Comparison of ENCODE assay signal across 8 cellular contexts in genomic region chr12:54052745-54053624, GRCh38. TPM values are rescaled to one million over a fixed set of nuclear protein-coding genes. Genes with fewer than 3 reads are reported as not detected.
DNase-seq lines count a peak whose midpoint lies in the region; ATAC-seq, FAIRE-seq and TF ChIP-seq lines count a peak whose summit lies in the region.

No MANE protein-coding gene starts in this region.

- H3K27ac ChIP-seq in A549, result peak overlapping the region; percentile 90 to 94
- H3K27ac ChIP-seq in iPS-18a (ENCODE audit: low read length), result no peak overlapping the region

- DNase-seq in A549 (ENCODE audit: low read depth in 1 of 2, low spot score in 1 of 2) (peak in 1 of 2 experiments; percentile 43), glomerular visceral epithelial cell (ENCODE audit: extremely low spot score) (no peak), RPMI8226 (no peak)
- no peak for DNase-seq in activated CD4-positive, alpha-beta memory T cell treated with anti-CD3 and anti-CD28 coated beads for 36 hours
- peak in 1 of 2 donors; percentile 40 for DNase-seq in stimulated activated naive CD8-positive, alpha-beta T cell treated with anti-CD3 and anti-CD28 coated beads, Interleukin-15, amount 100 ng/mL, for 72 hours

- POLR2A ChIA-PET in A549 (lab: Yijun Ruan, JAX), result interaction anchor here (0.8 to 2.9 kb wide), 9 partner anchors 12 to 139 kb away, joined by 3 to 19 read pairs (median 3); partner anchors contain the start of genes HOXC5 and SMUG1
- POLR2A ChIA-PET in activated CD4-positive, alpha-beta memory T cell treated with anti-CD3 and anti-CD28 coated beads for 36 hours (lab: Charles Lee), result no interaction called here

- no peaks in the 10 kb centered on the region for H3K36me3 ChIP-seq in iPS-18a (ENCODE audit: control insufficient read depth, low read depth, low read length)

- H3K27me3 Mint-ChIP-seq in activated CD4-positive, alpha-beta memory T cell treated with anti-CD3 and anti-CD28 coated beads for 36 hours, result peaks cover 79% of the 10 kb centered on the region
- H3K27me3 Mint-ChIP-seq in stimulated activated naive CD8-positive, alpha-beta T cell treated with anti-CD3 and anti-CD28 coated beads, Interleukin-15, amount 100 ng/mL, for 72 hours, result peaks cover 99% of the 10 kb centered on the region

- H3K27ac Mint-ChIP-seq in activated CD4-positive, alpha-beta memory T cell treated with anti-CD3 and anti-CD28 coated beads for 36 hours, result no peak overlapping the region
- H3K27ac Mint-ChIP-seq in stimulated activated naive CD8-positive, alpha-beta T cell treated with anti-CD3 and anti-CD28 coated beads, Interleukin-15, amount 100 ng/mL, for 72 hours, result peak overlapping the region; percentile 54 to 68

- peaks cover 100% of the 10 kb centered on the region for H3K27me3 ChIP-seq in iPS-18a (ENCODE audit: control insufficient read depth, insufficient read depth, low read length)

- 51% methylated on average over 17 of the region's 23 CpGs for WGBS in A549 (ENCODE audit: missing lambda C conversion rate)

- H3K4me3 Mint-ChIP-seq in activated CD4-positive, alpha-beta memory T cell treated with anti-CD3 and anti-CD28 coated beads for 36 hours, result peak overlapping the region; percentile 33
- peak overlapping the region; percentile 83 to 85 for H3K4me3 Mint-ChIP-seq in stimulated activated naive CD8-positive, alpha-beta T cell treated with anti-CD3 and anti-CD28 coated beads, Interleukin-15, amount 100 ng/mL, for 72 hours

- TF ChIP-seq POLR2A in A549 (IDR thresholded peaks at IDR 0.05; ENCODE audit: low read length), result peak; percentile 27; the same call in 1 of the 2 replicates

- H3K36me3 Mint-ChIP-seq in activated CD4-positive, alpha-beta memory T cell treated with anti-CD3 and anti-CD28 coated beads for 36 hours, result no peaks in the 10 kb centered on the region

- H3K9ac ChIP-seq in iPS-18a (ENCODE audit: low read length), result no peak overlapping the region

- H3K4me3 ChIP-seq in A549 (peak overlapping the region; percentile 67), iPS-18a (ENCODE audit: low read length) (peak overlapping the region; percentile 32)

- 0 out of 3 replicates have a peak, but pooled peaks have one; percentile 3 for TF ChIP-seq CTCF in A549 (IDR thresholded peaks at IDR 0.05)

- H3K4me1 ChIP-seq in A549 (peaks cover 17% of the 10 kb centered on the region), iPS-18a (ENCODE audit: control insufficient read depth, low read depth, low read length) (peaks cover 4% of the 10 kb centered on the region)

- no peak for TF ChIP-seq RAD21 in A549 (conservative IDR thresholded peaks at IDR 0.05 in 1 of 2, IDR thresholded peaks at IDR 0.05 in 1 of 2)

- peak overlapping the region; percentile 87 for H3K4me2 ChIP-seq in A549

- no peaks in the 10 kb centered on the region for H3K9me3 Mint-ChIP-seq in activated CD4-positive, alpha-beta memory T cell treated with anti-CD3 and anti-CD28 coated beads for 36 hours
- H3K9me3 Mint-ChIP-seq in stimulated activated naive CD8-positive, alpha-beta T cell treated with anti-CD3 and anti-CD28 coated beads, Interleukin-15, amount 100 ng/mL, for 72 hours, result no peaks in the 10 kb centered on the region

- H3K4me1 Mint-ChIP-seq in activated CD4-positive, alpha-beta memory T cell treated with anti-CD3 and anti-CD28 coated beads for 36 hours (ENCODE audit: low read depth), result peaks cover 28% of the 10 kb centered on the region
- peaks cover 51% of the 10 kb centered on the region for H3K4me1 Mint-ChIP-seq in stimulated activated naive CD8-positive, alpha-beta T cell treated with anti-CD3 and anti-CD28 coated beads, Interleukin-15, amount 100 ng/mL, for 72 hours

- TF ChIP-seq EP300 in A549 (IDR thresholded peaks at IDR 0.05), result no peak

- no peaks in the 10 kb centered on the region for H3K9me3 ChIP-seq in A549
- H3K9me3 ChIP-seq in iPS-18a (ENCODE audit: control insufficient read depth, low read depth, low read length), result no peaks in the 10 kb centered on the region

- intact Hi-C loops in activated CD4-positive, alpha-beta memory T cell treated with anti-CD3 and anti-CD28 coated beads for 36 hours (cut with micrococcal nuclease), result loop anchor here (5.0 kb wide), 2 partner anchors 61 to 101 kb away; partner anchors contain the start of gene HOXC12

- FAIRE-seq in A549 (lab: Jason Lieb, UNC), result no peak

- ATAC-seq in A549 (peak; percentile 35 to 68; a peak in 5 of 6 replicates), GM18867 (IDR thresholded peaks at IDR 0.05; ENCODE audit: unreplicated experiment) (peak; percentile 76), HG03108 (IDR thresholded peaks at IDR 0.05; ENCODE audit: unreplicated experiment) (peak; percentile 61)
- peak; percentile 69 for ATAC-seq in stimulated activated naive CD8-positive, alpha-beta T cell treated with anti-CD3 and anti-CD28 coated beads, Interleukin-15, amount 100 ng/mL, for 72 hours

- CTCF ChIA-PET in A549 (lab: Yijun Ruan, JAX), result interaction anchor here (0.6 to 5.4 kb wide), 21 partner anchors 9 to 1908 kb away, joined by 3 to 41 read pairs (median 4); partner anchors contain the start of genes HOXC10, HOXC5 and HOXC8
- CTCF ChIA-PET in activated CD4-positive, alpha-beta memory T cell treated with anti-CD3 and anti-CD28 coated beads for 36 hours (lab: Charles Lee), result interaction anchor here (0.6 to 4.0 kb wide), 12 partner anchors 20 to 167 kb away, joined by 3 to 18 read pairs (median 4); partner anchors contain the start of genes HOXC10 and HOXC5

TF ChIP-seq in A549, 52 proteins besides CTCF, POLR2A, EP300 and RAD21:
- TF ChIP-seq KDM5A (IDR thresholded peaks at IDR 0.05) (no peak), POLR2AphosphoS2 (conservative IDR thresholded peaks at IDR 0.05; ENCODE audit: low read length) (no peak), RARB (CRISPR knock-in tag; IDR thresholded peaks at IDR 0.05) (no peak), RCOR1 (IDR thresholded peaks at IDR 0.05; ENCODE audit: low read depth, low read length) (no peak), ZC3H11A (IDR thresholded peaks at IDR 0.05) (no peak), MYC (IDR thresholded peaks at IDR 0.05; ENCODE audit: borderline replicate concordance, low read length) (no peak), CEBPB (IDR thresholded peaks at IDR 0.05) (no peak), PBX3 (IDR thresholded peaks at IDR 0.05) (no peak), FOXS1 (CRISPR knock-in tag; IDR thresholded peaks at IDR 0.05) (no peak)

RNA-seq across cellular contexts. Expression of gene HOXC4, which starts 0.7 kb away (rescaled TPM):
- polyA plus RNA-seq in A549 (2011; rRNA removed) (1.3 and 1.5 TPM in 2 replicates), A549 (2017; fragmentation: RNase III; extraction: RNeasy Plus Mini Kit Qiagen cat#74134 plus additional on column Dnase treatment) (2.8 to 4.0 TPM (median 3.5 TPM) in 3 replicates)
- 1.6 and 2.0 TPM in 2 replicates for polyA plus RNA-seq in A549 (2012; cell fraction: cytosol; rRNA removed)
- polyA plus RNA-seq in A549 (2012; cell fraction: nucleus; rRNA removed), result 1.5 and 1.7 TPM in 2 replicates
- polyA minus RNA-seq in A549 (2011; rRNA and poly(A)+ RNA removed), result 0.19 TPM in 1 of 2 replicates, not detected in the other
- under 1 TPM in 1 of 2 experiments, not detected in 1; 0.17 TPM for total RNA-seq in activated CD4-positive, alpha-beta memory T cell treated with anti-CD3 and anti-CD28 coated beads for 36 hours

RNA-seq across cellular contexts. Expression of gene HOXC5, which starts 20.1 kb away (rescaled TPM):
- polyA plus RNA-seq in A549 (2011; rRNA removed) (0.41 and 0.49 TPM in 2 replicates), A549 (2017; fragmentation: RNase III; extraction: RNeasy Plus Mini Kit Qiagen cat#74134 plus additional on column Dnase treatment) (0.64 to 1.1 TPM (median 0.98 TPM) in 3 replicates)
- 0.83 and 1.1 TPM in 2 replicates for polyA plus RNA-seq in A549 (2012; cell fraction: cytosol; rRNA removed)
- polyA plus RNA-seq in A549 (2012; cell fraction: nucleus; rRNA removed), result 1.2 and 1.8 TPM in 2 replicates
- polyA minus RNA-seq in A549 (2011; rRNA and poly(A)+ RNA removed), result 0.29 TPM in 1 of 2 replicates, not detected in the other
- total RNA-seq in activated CD4-positive, alpha-beta memory T cell treated with anti-CD3 and anti-CD28 coated beads for 36 hours, result not detected

RNA-seq across cellular contexts. Expression of gene HOXC6, which starts 24.7 kb away (rescaled TPM):
- polyA plus RNA-seq in A549 (2011; rRNA removed), result 3.9 and 5.2 TPM in 2 replicates
- polyA plus RNA-seq in A549 (2012; cell fraction: cytosol; rRNA removed), result 5.2 and 6.2 TPM in 2 replicates
- polyA plus RNA-seq in A549 (2012; cell fraction: nucleus; rRNA removed), result 9.9 and 11.6 TPM in 2 replicates
- 5.0 to 6.0 TPM (median 5.5 TPM) in 3 replicates for polyA plus RNA-seq in A549 (2017; fragmentation: RNase III; extraction: RNeasy Plus Mini Kit Qiagen cat#74134 plus additional on column Dnase treatment)
- 3.9 and 4.7 TPM in 2 replicates for polyA minus RNA-seq in A549 (2011; rRNA and poly(A)+ RNA removed)
- total RNA-seq in activated CD4-positive, alpha-beta memory T cell treated with anti-CD3 and anti-CD28 coated beads for 36 hours, result not detected

RNA-seq across cellular contexts. Expression of gene HOXC8, which starts 44.2 kb away (rescaled TPM):
- polyA plus RNA-seq in A549 (2011; rRNA removed) (4.1 and 5.4 TPM in 2 replicates), A549 (2017; fragmentation: RNase III; extraction: RNeasy Plus Mini Kit Qiagen cat#74134 plus additional on column Dnase treatment) (5.3 to 5.7 TPM (median 5.4 TPM) in 3 replicates)
- 4.1 and 5.5 TPM in 2 replicates for polyA plus RNA-seq in A549 (2012; cell fraction: cytosol; rRNA removed)
- polyA plus RNA-seq in A549 (2012; cell fraction: nucleus; rRNA removed), result 2.0 and 2.4 TPM in 2 replicates
- polyA minus RNA-seq in A549 (2011; rRNA and poly(A)+ RNA removed), result 1.8 and 2.3 TPM in 2 replicates
- not detected for total RNA-seq in activated CD4-positive, alpha-beta memory T cell treated with anti-CD3 and anti-CD28 coated beads for 36 hours

RNA-seq across cellular contexts. Expression of gene HOXC9, which starts 53.0 kb away (rescaled TPM):
- polyA plus RNA-seq in A549 (2011; rRNA removed), result 2.3 and 5.2 TPM in 2 replicates
- polyA plus RNA-seq in A549 (2012; cell fraction: cytosol; rRNA removed), result 5.7 and 8.3 TPM in 2 replicates
- polyA plus RNA-seq in A549 (2012; cell fraction: nucleus; rRNA removed), result 5.1 and 6.8 TPM in 2 replicates
- 5.7 to 6.6 TPM (median 6.2 TPM) in 3 replicates for polyA plus RNA-seq in A549 (2017; fragmentation: RNase III; extraction: RNeasy Plus Mini Kit Qiagen cat#74134 plus additional on column Dnase treatment)
- 0.29 and 0.88 TPM in 2 replicates for polyA minus RNA-seq in A549 (2011; rRNA and poly(A)+ RNA removed)
- total RNA-seq in activated CD4-positive, alpha-beta memory T cell treated with anti-CD3 and anti-CD28 coated beads for 36 hours, result not detected
